Comparison of ENCODE assay signal across 11 cellular contexts in genomic region chr17:13429201-13429600, GRCh38.
A peak's percentile ranks its signal among the peaks of the same experiment; 100 is the strongest.
DNase-seq lines count a peak whose midpoint lies in the region; ATAC-seq and TF ChIP-seq lines count a peak whose summit lies in the region.
"Had no signal": no experiment of that assay in that cellular context is flagged by ENCODE, and none has a peak within 500 bp of the region (broad histone marks: within the 10 kb centered on the region; RNA-seq: fewer than 3 reads in every experiment).

No MANE protein-coding gene starts in this region.

- no peaks in the 10 kb centered on the region for H3K36me3 Mint-ChIP-seq in CD8-positive, alpha-beta memory T cell
- H3K36me3 Mint-ChIP-seq: brain; naive thymus-derived CD8-positive, alpha-beta T cell had no signal

- TF ChIP-seq CTCF in A673 (conservative IDR thresholded peaks at IDR 0.05; ENCODE audit: low read depth, low read length) = no peak

- BruUV-seq in A673 (replicated peaks; lab: Mats Ljungman, UMichigan) = no TSS peak

- H3K9me3 ChIP-seq in subcutaneous abdominal adipose tissue (ENCODE audit: control insufficient read depth in 5 of 5, low read length in 5 of 5) (peaks cover 0 to 4% (median 0%) of the 10 kb centered on the region in 5 donors), A673 (ENCODE audit: low read depth, low read length, poor library complexity, severe bottlenecking) (peaks cover 22% of the 10 kb centered on the region)
- no peaks in the 10 kb centered on the region for H3K9me3 ChIP-seq in CD8-positive, alpha-beta memory T cell (ENCODE audit: low read length)

- peak overlapping the region; percentile 74 for H3K27ac ChIP-seq in subcutaneous abdominal adipose tissue (ENCODE audit: low read depth, low read length)
- H3K27ac ChIP-seq in CD8-positive, alpha-beta memory T cell (ENCODE audit: low read depth, low read length) = no peak overlapping the region
- H3K27ac ChIP-seq in A673 (ENCODE audit: low read depth, low read length, poor library complexity, severe bottlenecking) = no peak overlapping the region

- intact Hi-C loops in A673 (cut with micrococcal nuclease; ENCODE audit: unreplicated experiment) = no loop called here

- no peak for ATAC-seq in stimulated activated naive CD8-positive, alpha-beta T cell treated with anti-CD3 and anti-CD28 coated beads, Interleukin-15, Interleukin-2, amounts not matched to agents 100 U/mL and 50 U/mL, for 24 hours
- ATAC-seq: naive thymus-derived CD8-positive, alpha-beta T cell; Panc1 had no signal

- no peak overlapping the region for H3K27ac Mint-ChIP-seq in CD8-positive, alpha-beta memory T cell
- H3K27ac Mint-ChIP-seq: brain; naive thymus-derived CD8-positive, alpha-beta T cell had no signal

- H3K4me1 Mint-ChIP-seq in CD8-positive, alpha-beta memory T cell = no peaks in the 10 kb centered on the region
- H3K4me1 Mint-ChIP-seq: brain; naive thymus-derived CD8-positive, alpha-beta T cell had no signal

- CTCF ChIA-PET in CD8-positive, alpha-beta memory T cell (lab: Charles Lee) = interaction anchor here (1.4 kb wide), 1 partner anchor 11 kb away, joined by 4 read pairs; no protein-coding TSS in a partner anchor
- CTCF ChIA-PET in A673 (lab: Charles Lee) = no interaction called here

- H3K9me3 Mint-ChIP-seq in CD8-positive, alpha-beta memory T cell = peaks cover 0 to 8% (median 4%) of the 10 kb centered on the region in 5 donors

- H3K4me3 Mint-ChIP-seq in CD8-positive, alpha-beta memory T cell = no peak overlapping the region
- H3K4me3 Mint-ChIP-seq: brain; naive thymus-derived CD8-positive, alpha-beta T cell had no signal

- POLR2A ChIA-PET in CD8-positive, alpha-beta memory T cell (lab: Charles Lee) = no interaction called here
- POLR2A ChIA-PET in A673 (lab: Charles Lee; ENCODE audit: low non-redundant PET) = no interaction called here

- H3K27me3 Mint-ChIP-seq in CD8-positive, alpha-beta memory T cell = peaks cover 0 to 3% of the 10 kb centered on the region in 2 donors
- H3K27me3 Mint-ChIP-seq: brain; naive thymus-derived CD8-positive, alpha-beta T cell had no signal

- H3K27me3 ChIP-seq in subcutaneous abdominal adipose tissue (ENCODE audit: control insufficient read depth in 5 of 5, insufficient read depth in 4 of 5, low read length in 5 of 5) (no peaks in the 10 kb centered on the region), A673 (replicated peaks; ENCODE audit: insufficient read depth, low read depth, low read length, poor library complexity) (no peaks in the 10 kb centered on the region)
- H3K27me3 ChIP-seq in CD8-positive, alpha-beta memory T cell (ENCODE audit: insufficient read depth, low read length, poor library complexity, severe bottlenecking) = no peaks in the 10 kb centered on the region

- H3K36me3 ChIP-seq in subcutaneous abdominal adipose tissue (ENCODE audit: control insufficient read depth in 5 of 5, insufficient read depth in 5 of 5, low read length in 5 of 5) = no peaks in the 10 kb centered on the region
- H3K36me3 ChIP-seq in CD8-positive, alpha-beta memory T cell (ENCODE audit: insufficient read depth, low read length) = no peaks in the 10 kb centered on the region
- H3K36me3 ChIP-seq in A673 (ENCODE audit: insufficient read depth, low read length, poor library complexity, severe bottlenecking) = no peaks in the 10 kb centered on the region

- DNase-seq in GOT3 (lab: John Stamatoyannopoulos, UW) (peak; percentile 31), T1000 (lab: John Stamatoyannopoulos, UW) (peak; percentile 60), hepatic stellate cell (ENCODE audit: low spot score) (peak; percentile 74), A673 (ENCODE audit: low spot score) (no peak)
- DNase-seq in CD8-positive, alpha-beta memory T cell = no peak
- no peak for DNase-seq in stimulated activated naive CD8-positive, alpha-beta T cell treated with anti-CD3 and anti-CD28 coated beads, Interleukin-15, Interleukin-2, amounts not matched to agents 100 U/mL and 50 U/mL, for 24 hours
- DNase-seq: naive thymus-derived CD8-positive, alpha-beta T cell; NCI-H1694 treated with DMSO at 0.1 percent for 48 hours had no signal

- H3K4me3 ChIP-seq in subcutaneous abdominal adipose tissue (ENCODE audit: low read depth in 1 of 5, low read length in 5 of 5) = no peak overlapping the region
- H3K4me3 ChIP-seq in CD8-positive, alpha-beta memory T cell (ENCODE audit: low read length) = no peak overlapping the region
- H3K4me3 ChIP-seq in A673 (ENCODE audit: low read depth, low read length, poor library complexity, severe bottlenecking) = no peak overlapping the region

- H3K9ac ChIP-seq in subcutaneous abdominal adipose tissue (ENCODE audit: low read length in 5 of 5) = no peak overlapping the region

- H3K4me1 ChIP-seq in subcutaneous abdominal adipose tissue (ENCODE audit: control insufficient read depth in 5 of 5, insufficient read depth in 5 of 5, low read length in 5 of 5) (peaks cover 0 to 11% (median 5%) of the 10 kb centered on the region in 5 donors), A673 (ENCODE audit: insufficient read depth, low read length, poor library complexity, severe bottlenecking) (no peaks in the 10 kb centered on the region)
- no peaks in the 10 kb centered on the region for H3K4me1 ChIP-seq in CD8-positive, alpha-beta memory T cell (ENCODE audit: insufficient read depth, low read length)

Comparison
In these comparisons a context has a peak if more than half of its experiments do, and no peak if none do; other contexts are left out.
1. DNase-seq: peak in GOT3 (single experiment), T1000 (single experiment) and hepatic stellate cell (single experiment); none in CD8-positive, alpha-beta memory T cell (0 of 5), stimulated activated naive CD8-positive, alpha-beta T cell treated with anti-CD3 and anti-CD28 coated beads, Interleukin-15, Interleukin-2, amounts not matched to agents 100 U/mL and 50 U/mL, for 24 hours (single experiment) and A673 (single experiment).